ENCODE assay signal across 9 cellular contexts in genomic region chr11:2530855-2531200, GRCh38.
"Had no signal": no experiment of that assay in that cellular context is flagged by ENCODE, and none has a peak within 500 bp of the region (broad histone marks: within the 10 kb centered on the region; RNA-seq: fewer than 3 reads in every experiment).

No MANE protein-coding gene starts in this region.

- H3K9me3 Mint-ChIP-seq: activated CD4-positive, alpha-beta T cell treated with anti-CD3 and anti-CD28 coated beads, Interleukin-2, amount 10 ng/mL, durations not matched to agents 24 days and 14 days; memory B cell; neural crest cell; stimulated activated naive B cell treated with anti-CD40 and anti-IgM and Interleukin-4, amounts not matched to agents 10 μg/mL and 1 μg/mL and 100 μg/mL, for 72 hours; T-helper 1 cell treated with Interleukin-12 subunit alpha and Interleukin-12 subunit beta and Interleukin-4 antibody, amounts not matched to agents 30 μg/mL and 1 μg/mL, for 36 hours had no signal

- H3K27ac ChIP-seq: dorsolateral prefrontal cortex, upper lobe of left lung had no signal

- H3K36me3 Mint-ChIP-seq: activated naive CD8-positive, alpha-beta T cell; stimulated activated naive B cell treated with anti-CD40 and anti-IgM and Interleukin-4, amounts not matched to agents 10 μg/mL and 1 μg/mL and 100 μg/mL, for 72 hours had no signal

- H3K9me3 ChIP-seq: SK-N-SH, upper lobe of left lung had no signal

- H3K27me3 Mint-ChIP-seq: activated naive CD8-positive, alpha-beta T cell; memory B cell had no signal

- H3K27ac Mint-ChIP-seq: activated CD4-positive, alpha-beta T cell treated with anti-CD3 and anti-CD28 coated beads, Interleukin-2, amount 10 ng/mL, durations not matched to agents 24 days and 14 days; activated naive CD8-positive, alpha-beta T cell; memory B cell; stimulated activated naive B cell treated with anti-CD40 and anti-IgM and Interleukin-4, amounts not matched to agents 10 μg/mL and 1 μg/mL and 100 μg/mL, for 72 hours; T-helper 1 cell treated with Interleukin-12 subunit alpha and Interleukin-12 subunit beta and Interleukin-4 antibody, amounts not matched to agents 30 μg/mL and 1 μg/mL, for 36 hours had no signal

- H3K4me3 ChIP-seq: dorsolateral prefrontal cortex, upper lobe of left lung had no signal

- H3K27me3 ChIP-seq: upper lobe of left lung had no signal

- H3K4me3 Mint-ChIP-seq: activated CD4-positive, alpha-beta T cell treated with anti-CD3 and anti-CD28 coated beads, Interleukin-2, amount 10 ng/mL, durations not matched to agents 24 days and 14 days; activated naive CD8-positive, alpha-beta T cell; memory B cell; neural crest cell; stimulated activated naive B cell treated with anti-CD40 and anti-IgM and Interleukin-4, amounts not matched to agents 10 μg/mL and 1 μg/mL and 100 μg/mL, for 72 hours; T-helper 1 cell treated with Interleukin-12 subunit alpha and Interleukin-12 subunit beta and Interleukin-4 antibody, amounts not matched to agents 30 μg/mL and 1 μg/mL, for 36 hours had no signal
